Comparison of ENCODE assay signal across 2 cellular contexts in the genomic region with DNA sequence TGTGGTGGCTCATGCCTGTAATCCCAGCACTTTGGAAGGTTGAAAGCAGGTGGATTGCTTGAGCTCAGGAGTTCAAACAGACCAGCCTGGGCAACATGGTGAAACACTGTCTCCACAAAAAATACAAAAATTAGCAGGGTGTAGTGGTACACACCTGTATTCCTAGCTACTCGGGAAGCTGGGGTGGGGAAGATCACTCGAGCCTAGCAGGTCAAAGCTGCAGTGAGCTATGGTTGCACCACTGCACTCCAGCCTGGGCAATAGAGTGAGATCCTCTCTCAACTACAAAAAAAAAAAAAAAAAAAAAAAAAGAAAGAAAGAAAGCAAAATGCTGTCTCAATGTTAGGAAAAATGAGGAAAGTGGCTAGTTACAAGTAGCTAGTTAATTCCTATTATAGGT.
TF ChIP-seq lines count a peak whose summit lies in the region.

No MANE protein-coding gene starts in this region.

TF ChIP-seq in WTC11, 78 proteins besides CTCF, POLR2A, EP300 and RAD21:
- peak; percentile 30; the same call in 1 of the 2 replicates for TF ChIP-seq ZNF121 (CRISPR knock-in tag; IDR thresholded peaks at IDR 0.05)
- TF ChIP-seq CREM (CRISPR knock-in tag; IDR thresholded peaks at IDR 0.05) = no peak
TF ChIP-seq in WTC11: peak in this region for 1.

TF ChIP-seq in HepG2, 621 proteins besides CTCF, POLR2A, EP300 and RAD21:
- TF ChIP-seq ZNF121 (CRISPR knock-in tag; IDR thresholded peaks at IDR 0.05) (peak; percentile 83), ZBTB42 (CRISPR knock-in tag; IDR thresholded peaks at IDR 0.05) (no peak)
